1 cellular context compared by ENCODE assay signal in genomic region chr4:2402453-2402852, GRCh38.
TF ChIP-seq lines count a peak whose summit lies in the region.

No MANE protein-coding gene starts in this region.

TF ChIP-seq in H1, 55 proteins besides CTCF, POLR2A, EP300 and RAD21:
- TF ChIP-seq SRF (IDR thresholded peaks at IDR 0.05; ENCODE audit: low read depth, low read length) (no peak), ZNF274 (IDR thresholded peaks at IDR 0.05; ENCODE audit: borderline replicate concordance, extremely low read depth, low read length) (no peak), PHF8 (conservative IDR thresholded peaks at IDR 0.05; ENCODE audit: low read depth, low read length) (no peak), POU5F1 (IDR thresholded peaks at IDR 0.05; ENCODE audit: low read depth, low read length) (no peak), BCL11A (IDR thresholded peaks at IDR 0.05; ENCODE audit: low read depth in 2 of 2, low read length in 2 of 2) (no peak), BACH1 (IDR thresholded peaks at IDR 0.05; ENCODE audit: low read length) (no peak), BRCA1 (IDR thresholded peaks at IDR 0.05; ENCODE audit: low read depth, low read length) (no peak), CHD7 (IDR thresholded peaks at IDR 0.05; ENCODE audit: insufficient replicate concordance, low read length) (no peak), KDM5A (IDR thresholded peaks at IDR 0.05; ENCODE audit: low read length) (no peak), YY1 (IDR thresholded peaks at IDR 0.05; ENCODE audit: low read depth, low read length) (no peak), SP4 (IDR thresholded peaks at IDR 0.05; ENCODE audit: low read length) (no peak), EGR1 (IDR thresholded peaks at IDR 0.05; ENCODE audit: borderline replicate concordance, low read depth, low read length) (no peak), CTBP2 (IDR thresholded peaks at IDR 0.05; ENCODE audit: borderline replicate concordance, insufficient read depth, insufficient read length, low read length) (no peak), CBX8 (IDR thresholded peaks at IDR 0.05; ENCODE audit: borderline replicate concordance, low read depth, low read length) (no peak), ATF2 (IDR thresholded peaks at IDR 0.05; ENCODE audit: low read length) (no peak)
